8 cellular contexts compared by ENCODE assay signal in the genomic region with DNA sequence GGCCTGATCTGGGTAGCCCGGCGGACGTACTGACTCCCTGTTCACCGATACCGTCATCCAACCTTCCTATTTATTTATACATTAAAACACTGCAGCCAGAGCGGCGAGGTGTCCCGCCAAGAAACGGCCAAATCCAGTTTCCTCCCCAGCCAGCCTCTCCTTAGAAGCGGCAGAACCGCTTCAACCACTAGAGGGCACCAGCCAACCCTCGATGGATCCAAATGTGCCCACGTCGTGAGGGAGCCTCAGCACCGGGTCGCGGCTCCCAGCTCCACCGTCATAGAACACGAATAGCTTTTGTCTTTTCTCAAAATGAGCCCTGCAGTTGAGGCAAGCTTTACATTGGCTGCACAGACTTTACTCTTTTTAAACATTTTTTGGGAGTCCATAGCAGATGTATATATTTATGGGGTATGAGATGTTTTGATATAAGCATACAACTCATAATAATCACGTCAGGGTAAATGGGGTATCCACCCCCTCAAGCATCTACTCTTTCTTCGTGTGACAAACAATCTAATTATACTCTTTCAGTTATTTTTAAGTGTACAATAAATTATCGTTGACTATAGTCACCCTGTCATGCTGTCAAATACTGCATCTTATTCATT. TPM values are rescaled to one million over a fixed set of nuclear protein-coding genes. Genes with fewer than 3 reads are reported as not detected.
DNase-seq lines count a peak whose midpoint lies in the region; ATAC-seq and TF ChIP-seq lines count a peak whose summit lies in the region.

No MANE protein-coding gene starts in this region.

- H3K4me1 Mint-ChIP-seq in central memory CD8-positive, alpha-beta T cell: peaks cover 8% of the 10 kb centered on the region

- H3K27me3 Mint-ChIP-seq in central memory CD8-positive, alpha-beta T cell: peaks cover 83% of the 10 kb centered on the region

- TF ChIP-seq CTCF in AG04450 (IDR thresholded peaks at IDR 0.05; ENCODE audit: low read depth, low read length): peak; percentile 96

- peak overlapping the region; percentile 12 for H3K4me3 Mint-ChIP-seq in central memory CD8-positive, alpha-beta T cell

- no peak overlapping the region for H3K27ac Mint-ChIP-seq in central memory CD8-positive, alpha-beta T cell (ENCODE audit: low read depth)

- no peaks in the 10 kb centered on the region for H3K36me3 Mint-ChIP-seq in central memory CD8-positive, alpha-beta T cell (ENCODE audit: insufficient read depth)

- POLR2A ChIA-PET in AG04450 (lab: Yijun Ruan, JAX): no interaction called here

- ATAC-seq in GM18868 (IDR thresholded peaks at IDR 0.05; ENCODE audit: unreplicated experiment) (peak; percentile 95), HG03135 (IDR thresholded peaks at IDR 0.05; ENCODE audit: unreplicated experiment) (peak; percentile 92)
- peak; percentile 86 for ATAC-seq in central memory CD8-positive, alpha-beta T cell (replicated peaks; ENCODE audit: extremely low read depth, poor library complexity, severe bottlenecking)

- no peaks in the 10 kb centered on the region for H3K9me3 Mint-ChIP-seq in central memory CD8-positive, alpha-beta T cell

- no peaks in the 10 kb centered on the region; the same call in 1 of the 2 replicates for H3K9me3 ChIP-seq in AG04450 (ENCODE audit: control insufficient read depth, insufficient read depth, low read length)

- H3K27me3 ChIP-seq in AG04450 (ENCODE audit: control insufficient read depth, insufficient read depth, low read length): peaks cover 14% of the 10 kb centered on the region

- CTCF ChIA-PET in AG04450 (lab: Charles Lee): interaction anchor here (0.5 to 1.6 kb wide), 25 partner anchors 9 to 1023 kb away, joined by 3 to 23 read pairs (median 4); a partner anchor contains a TSS

- H3K27ac ChIP-seq in AG04450 (ENCODE audit: low read depth, low read length): no peak overlapping the region

- peak overlapping the region; percentile 39; the same call in 1 of the 2 replicates for H3K4me3 ChIP-seq in AG04450 (ENCODE audit: low read depth, low read length)

- DNase-seq in AG04450 (ENCODE audit: low read depth, low spot score): peak; percentile 36
- DNase-seq in NCI-H2227 treated with DMSO at 0.1 percent for 48 hours (lab: John Stamatoyannopoulos, UW): peak; percentile 59
- peak; percentile 43 to 66 (median 56) for DNase-seq in activated CD4-positive, CD25-positive, alpha-beta regulatory T cell (lab: John Stamatoyannopoulos, UW)
- peak; percentile 55 to 59 for DNase-seq in central memory CD8-positive, alpha-beta T cell (ENCODE audit: low spot score in 2 of 2)
- DNase-seq in kidney glomerular epithelial cell (lab: John Stamatoyannopoulos, UW): peak; percentile 33
- peak; percentile 61 to 74 (median 72) for DNase-seq in stimulated activated CD4-positive, alpha-beta T cell treated with anti-CD3 and anti-CD28 coated beads, Interleukin-1b, Interleukin-23, amount 100 ng/mL, for 24 hours (ENCODE audit: low read depth in 4 of 4, low spot score in 1 of 4)

RNA-seq across cellular contexts. Expression of a gene that starts 13.0 kb away (rescaled TPM):
- not detected in 2 replicates for polyA plus RNA-seq in AG04450 (2011; rRNA removed)
- polyA minus RNA-seq in AG04450 (2011; rRNA and poly(A)+ RNA removed): not detected in 2 replicates
